Comparison of ENCODE assay signal across 1 cellular context in genomic region chr5:141681295-141681694, GRCh38.
A peak's percentile ranks its signal among the peaks of the same experiment; 100 is the strongest.
TF ChIP-seq lines count a peak whose summit lies in the region.

No MANE protein-coding gene starts in this region.

TF ChIP-seq in K562, 482 proteins besides CTCF, POLR2A, EP300 and RAD21 (continued from another document and continues in another):
- TF ChIP-seq CHD4 (IDR thresholded peaks at IDR 0.05; ENCODE audit: insufficient read depth, insufficient replicate concordance, low read depth, low read length, poor library complexity, severe bottlenecking) (no peak), UBTF (IDR thresholded peaks at IDR 0.05; ENCODE audit: borderline replicate concordance in 1 of 2, low read depth in 2 of 2, low read length in 2 of 2) (no peak), GTF2A2 (tag; IDR thresholded peaks at IDR 0.05) (no peak), ZNF586 (CRISPR knock-in tag; conservative IDR thresholded peaks at IDR 0.05) (no peak), SMARCE1 (IDR thresholded peaks at IDR 0.05) (no peak), PURB (CRISPR knock-in tag; IDR thresholded peaks at IDR 0.05; ENCODE audit: low read depth) (no peak), HSF4 (CRISPR knock-in tag; IDR thresholded peaks at IDR 0.05; ENCODE audit: borderline replicate concordance) (no peak), SNRNP70 (optimal IDR thresholded peaks at IDR 0.05; ENCODE audit: low read depth, low read length) (no peak), ZNF695 (CRISPR knock-in tag; IDR thresholded peaks at IDR 0.05) (no peak), LARP7 (IDR thresholded peaks at IDR 0.05) (no peak), ZZZ3 (IDR thresholded peaks at IDR 0.05) (no peak), ZNF507 (tag; conservative IDR thresholded peaks at IDR 0.05) (no peak), VEZF1 (CRISPR knock-in tag; IDR thresholded peaks at IDR 0.05) (no peak), WHSC1 (IDR thresholded peaks at IDR 0.05; ENCODE audit: low read length) (no peak), ZC3H11A (IDR thresholded peaks at IDR 0.05; ENCODE audit: low read depth, low read length) (no peak), BRCA1 (IDR thresholded peaks at IDR 0.05) (no peak), BRCA1 (CRISPR knock-in tag; IDR thresholded peaks at IDR 0.05) (no peak), MLX (CRISPR knock-in tag; conservative IDR thresholded peaks at IDR 0.05) (no peak), DNMT1 (IDR thresholded peaks at IDR 0.05) (no peak), RNF219 (CRISPR knock-in tag; IDR thresholded peaks at IDR 0.05) (no peak), BCL6 (CRISPR knock-in tag; IDR thresholded peaks at IDR 0.05) (no peak), JUND (IDR thresholded peaks at IDR 0.05; ENCODE audit: borderline replicate concordance, low read depth, low read length) (no peak), JUND (tag; IDR thresholded peaks at IDR 0.05; ENCODE audit: borderline replicate concordance, low read depth, low read length) (no peak), RREB1 (CRISPR knock-in tag; IDR thresholded peaks at IDR 0.05) (no peak), HBP1 (CRISPR knock-in tag; IDR thresholded peaks at IDR 0.05) (0 out of 2 replicates have a peak, but pooled peaks have one; percentile 32), CXXC5 (CRISPR knock-in tag; IDR thresholded peaks at IDR 0.05) (no peak), CUX1 (CRISPR knock-in tag; IDR thresholded peaks at IDR 0.05) (0 out of 2 replicates have a peak, but pooled peaks have one; percentile 20), PTBP1 (IDR thresholded peaks at IDR 0.05; ENCODE audit: low read depth, low read length) (no peak), CREB3 (tag; conservative IDR thresholded peaks at IDR 0.05; ENCODE audit: low read depth) (no peak), CHAMP1 (IDR thresholded peaks at IDR 0.05) (no peak), THRAP3 (IDR thresholded peaks at IDR 0.05; ENCODE audit: borderline replicate concordance) (no peak), BRF1 (IDR thresholded peaks at IDR 0.05; ENCODE audit: borderline replicate concordance, extremely low read depth, insufficient read length) (no peak), NBN (IDR thresholded peaks at IDR 0.05; ENCODE audit: low read depth) (no peak)
